8 cellular contexts compared by ENCODE assay signal in the genomic region with DNA sequence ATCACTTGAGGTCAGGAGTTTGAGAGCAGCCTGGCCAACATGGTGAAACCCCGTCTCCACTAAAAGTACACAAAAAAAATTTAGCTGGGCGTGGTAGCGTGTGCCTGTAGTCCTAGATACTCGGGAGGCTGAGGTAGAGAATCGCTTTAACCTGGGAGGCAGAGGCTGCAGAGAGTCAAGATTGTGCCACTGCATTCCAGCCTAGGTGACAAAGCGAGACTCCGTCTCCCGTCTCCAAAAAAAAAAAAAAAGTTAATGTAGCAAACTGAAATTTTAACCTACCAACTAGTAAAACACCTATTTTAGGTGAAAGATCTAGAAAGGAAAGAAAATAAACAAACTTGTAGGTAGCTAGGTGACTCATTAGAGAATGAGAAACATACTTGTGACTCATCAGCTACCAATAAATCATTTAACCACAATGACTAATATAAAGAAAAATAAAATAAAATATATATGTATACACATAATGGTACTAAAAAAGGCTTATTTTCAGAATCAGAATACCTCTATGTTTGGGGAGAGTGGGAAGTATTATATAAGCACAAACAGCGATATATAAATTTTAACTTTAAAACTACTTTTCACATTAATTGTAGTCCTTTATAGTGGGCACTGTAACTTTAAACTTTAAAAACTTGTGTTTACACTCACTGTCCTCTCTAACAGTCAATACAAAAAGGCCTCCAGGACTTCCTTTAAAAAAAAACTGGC. TPM values are rescaled to one million over a fixed set of nuclear protein-coding genes. Genes with fewer than 3 reads are reported as not detected.
A peak's percentile ranks its signal among the peaks of the same experiment; 100 is the strongest.
DNase-seq lines count a peak whose midpoint lies in the region; ATAC-seq and TF ChIP-seq lines count a peak whose summit lies in the region.

No MANE protein-coding gene starts in this region.

- ATAC-seq in HG02610 (IDR thresholded peaks at IDR 0.05; ENCODE audit: unreplicated experiment), result peak; percentile 90
- peak; percentile 89 for ATAC-seq in RWPE2 (ENCODE audit: low read depth)

- in situ Hi-C loops in GM13977 (cut with MboI; ENCODE audit: low pct_unique_long_range_greater_than_20kb, low sequenced_read_pairs, unreplicated experiment), result no loop called here

- H3K4me3 Mint-ChIP-seq in endothelial cell (ENCODE audit: unreplicated experiment), result no peak overlapping the region

- no peaks in the 10 kb centered on the region for H3K27me3 ChIP-seq in RWPE2 (ENCODE audit: insufficient read depth, poor library complexity, severe bottlenecking)
- H3K27me3 ChIP-seq in vagina, result no peaks in the 10 kb centered on the region

- TF ChIP-seq CTCF in GM13977 (IDR thresholded peaks at IDR 0.05; ENCODE audit: extremely low read depth, insufficient read depth, missing control alignments) (no peak), RWPE2 (IDR thresholded peaks at IDR 0.05; ENCODE audit: poor library complexity, severe bottlenecking) (no peak), endothelial cell (IDR thresholded peaks at IDR 0.05; ENCODE audit: unreplicated experiment) (no peak), vagina (IDR thresholded peaks at IDR 0.05) (no peak)

- peaks cover 8% of the 10 kb centered on the region for H3K4me1 Mint-ChIP-seq in endothelial cell (ENCODE audit: unreplicated experiment)

- no peaks in the 10 kb centered on the region for H3K9me3 ChIP-seq in RWPE2 (ENCODE audit: severe bottlenecking)
- H3K9me3 ChIP-seq in vagina, result no peaks in the 10 kb centered on the region

- no peaks in the 10 kb centered on the region for H3K9me3 Mint-ChIP-seq in endothelial cell (ENCODE audit: unreplicated experiment)

- no peaks in the 10 kb centered on the region for H3K27me3 Mint-ChIP-seq in endothelial cell (ENCODE audit: unreplicated experiment)

- peaks cover 21% of the 10 kb centered on the region for H3K36me3 Mint-ChIP-seq in endothelial cell (ENCODE audit: low read depth, unreplicated experiment)

- no peak overlapping the region for H3K27ac Mint-ChIP-seq in endothelial cell (ENCODE audit: unreplicated experiment)

- H3K27ac ChIP-seq in RWPE2 (ENCODE audit: poor library complexity, severe bottlenecking), result peak overlapping the region; percentile 73
- H3K27ac ChIP-seq in vagina, result no peak overlapping the region

- TF ChIP-seq POLR2A in vagina (IDR thresholded peaks at IDR 0.05), result no peak

- H3K4me1 ChIP-seq in RWPE2 (ENCODE audit: insufficient read depth, poor library complexity, severe bottlenecking), result peaks cover 23% of the 10 kb centered on the region
- peaks cover 30% of the 10 kb centered on the region for H3K4me1 ChIP-seq in vagina

- DNase-seq in GM13977 (ENCODE audit: low spot score) (peak; percentile 32), RWPE2 (ENCODE audit: low spot score) (no peak), stromal cell of bone marrow (ENCODE audit: low read depth) (peak; percentile 37), COLO668 (lab: John Stamatoyannopoulos, UW; ENCODE audit: unreplicated experiment) (no peak), endothelial cell (ENCODE audit: low spot score) (no peak), vagina (ENCODE audit: extremely low spot score in 2 of 2) (no peak)
- DNase-seq in effector CD4-positive, alpha-beta T cell, result peak; percentile 23

- intact Hi-C loops in vagina (cut with DNase I), result no loop called here

- H3K4me3 ChIP-seq in RWPE2 (ENCODE audit: severe bottlenecking) (no peak overlapping the region), vagina (no peak overlapping the region)

- H3K36me3 ChIP-seq in RWPE2 (ENCODE audit: low read depth), result peaks cover 36% of the 10 kb centered on the region
- H3K36me3 ChIP-seq in vagina, result no peaks in the 10 kb centered on the region

RNA-seq across cellular contexts. Expression of gene DARS1, which starts 36.6 kb away (rescaled TPM):
- 82.9 TPM for total RNA-seq in endothelial cell (ENCODE audit: unreplicated experiment)
- 63.1 TPM for total RNA-seq in vagina

Comparison
In these comparisons a context has a peak if more than half of its experiments do, and no peak if none do; other contexts are left out.
1. DNase-seq: peak in GM13977 (single experiment), effector CD4-positive, alpha-beta T cell (single experiment) and stromal cell of bone marrow (single experiment); none in RWPE2 (single experiment), COLO668 (single experiment), endothelial cell (single experiment) and vagina (0 of 2).